Comparison of ENCODE assay signal across 28 cellular contexts in genomic region chr16:5222770-5223169, GRCh38.
"Had no signal": no experiment of that assay in that cellular context is flagged by ENCODE, and none has a peak within 500 bp of the region (broad histone marks: within the 10 kb centered on the region; RNA-seq: fewer than 3 reads in every experiment).

No MANE protein-coding gene starts in this region.

- H3K4me3 ChIP-seq: stomach, suprapubic skin, thoracic aorta, thyroid gland, tibial artery, tibial nerve, transverse colon, upper lobe of left lung, upper lobe of right lung, uterus, vagina had no signal

- H3K4me1 ChIP-seq: stomach, suprapubic skin, testis, thyroid gland, tibial artery, tibial nerve, upper lobe of left lung, upper lobe of right lung, uterus, vagina had no signal

- ATAC-seq: stimulated activated effector memory CD8-positive, alpha-beta T cell treated with anti-CD3 and anti-CD28 coated beads, Interleukin-12 subunit alpha, Interleukin-12 subunit beta, amount 100 ng/mL, for 72 hours; stimulated activated memory B cell treated with anti-CD40 and anti-IgM and Interleukin-4, amounts not matched to agents 10 μg/mL and 1 μg/mL and 100 μg/mL, for 72 hours; stimulated activated naive B cell treated with anti-CD40 and anti-IgM and Interleukin-4, amounts not matched to agents 10 μg/mL and 1 μg/mL and 100 μg/mL, for 72 hours; stimulated activated naive CD8-positive, alpha-beta T cell treated with anti-CD3 and anti-CD28 coated beads, Interleukin-15, amount 100 ng/mL, for 72 hours; stimulated activated naive CD8-positive, alpha-beta T cell treated with anti-CD3 and anti-CD28 coated beads, Interleukin-15, Interleukin-2, amounts not matched to agents 100 U/mL and 50 U/mL, for 24 hours; upper lobe of right lung had no signal

- H3K27ac Mint-ChIP-seq: stimulated activated effector memory CD8-positive, alpha-beta T cell treated with anti-CD3 and anti-CD28 coated beads, Interleukin-12 subunit alpha, Interleukin-12 subunit beta, amount 100 ng/mL, for 72 hours; stimulated activated memory B cell treated with anti-CD40 and anti-IgM and Interleukin-4, amounts not matched to agents 10 μg/mL and 1 μg/mL and 100 μg/mL, for 72 hours; stimulated activated naive B cell treated with anti-CD40 and anti-IgM and Interleukin-4, amounts not matched to agents 10 μg/mL and 1 μg/mL and 100 μg/mL, for 72 hours; stimulated activated naive CD8-positive, alpha-beta T cell treated with anti-CD3 and anti-CD28 coated beads, Interleukin-15, amount 100 ng/mL, for 72 hours; stimulated activated naive CD8-positive, alpha-beta T cell treated with anti-CD3 and anti-CD28 coated beads, Interleukin-15, Interleukin-2, amounts not matched to agents 100 ng/mL and 50 ng/mL, for 24 hours; type B pancreatic cell had no signal

- DNase-seq: stimulated activated CD4-positive, alpha-beta T cell treated with anti-CD3 and anti-CD28 coated beads, Interleukin-2, amount 100 ng/mL, for 48 hours; stimulated activated CD4-positive, alpha-beta T cell treated with anti-CD3 and anti-CD28 coated beads, Interleukin-4, amount 100 ng/mL, for 1 hour; stimulated activated CD4-positive, alpha-beta T cell treated with anti-CD3 and anti-CD28 coated beads, Interleukin-4, amount 100 ng/mL, for 24 hours; stimulated activated CD4-positive, alpha-beta T cell treated with anti-CD3 and anti-CD28 coated beads, Interleukin-4, amount 100 ng/mL, for 4 hours; stimulated activated CD8-positive, alpha-beta memory T cell treated with anti-CD3 and anti-CD28 coated beads, Interleukin-4, amount 100 ng/mL, for 48 hours; stimulated activated naive B cell treated with anti-CD40 and anti-IgM and Interleukin-4, amounts not matched to agents 10 μg/mL and 1 μg/mL and 100 μg/mL, for 72 hours; stimulated activated naive CD4-positive, alpha-beta T cell; stimulated activated naive CD4-positive, alpha-beta T cell treated with Interleukin-2 at 50 U/mL for 16 hours; stimulated activated naive CD8-positive, alpha-beta T cell treated with anti-CD3 and anti-CD28 coated beads, Interleukin-15, amount 100 ng/mL, for 72 hours; stimulated activated naive CD8-positive, alpha-beta T cell treated with anti-CD3 and anti-CD28 coated beads, Interleukin-15, Interleukin-2, amounts not matched to agents 100 U/mL and 50 U/mL, for 24 hours; stomach; substantia nigra; testis; thyroid gland; tibial artery; transverse colon; trophoblast cell; upper lobe of left lung; upper lobe of right lung; uterus had no signal

- H3K9me3 Mint-ChIP-seq: stimulated activated effector memory CD8-positive, alpha-beta T cell treated with anti-CD3 and anti-CD28 coated beads, Interleukin-12 subunit alpha, Interleukin-12 subunit beta, amount 100 ng/mL, for 72 hours; stimulated activated memory B cell treated with anti-CD40 and anti-IgM and Interleukin-4, amounts not matched to agents 10 μg/mL and 1 μg/mL and 100 μg/mL, for 72 hours; stimulated activated naive CD8-positive, alpha-beta T cell treated with anti-CD3 and anti-CD28 coated beads, Interleukin-15, amount 100 ng/mL, for 72 hours; stimulated activated naive CD8-positive, alpha-beta T cell treated with anti-CD3 and anti-CD28 coated beads, Interleukin-15, Interleukin-2, amounts not matched to agents 100 ng/mL and 50 ng/mL, for 24 hours; type B pancreatic cell had no signal

- H3K9me3 ChIP-seq: stomach, suprapubic skin, testis, thoracic aorta, thyroid gland, tibial artery, tibial nerve, transverse colon, upper lobe of left lung, upper lobe of right lung, uterus, vagina had no signal

- H3K4me1 Mint-ChIP-seq: stimulated activated effector memory CD8-positive, alpha-beta T cell treated with anti-CD3 and anti-CD28 coated beads, Interleukin-12 subunit alpha, Interleukin-12 subunit beta, amount 100 ng/mL, for 72 hours; stimulated activated memory B cell treated with anti-CD40 and anti-IgM and Interleukin-4, amounts not matched to agents 10 μg/mL and 1 μg/mL and 100 μg/mL, for 72 hours; stimulated activated naive B cell treated with anti-CD40 and anti-IgM and Interleukin-4, amounts not matched to agents 10 μg/mL and 1 μg/mL and 100 μg/mL, for 72 hours; stimulated activated naive CD8-positive, alpha-beta T cell treated with anti-CD3 and anti-CD28 coated beads, Interleukin-15, amount 100 ng/mL, for 72 hours had no signal

- H3K36me3 ChIP-seq: stomach, suprapubic skin, thoracic aorta, thyroid gland, tibial artery, tibial nerve, transverse colon, upper lobe of left lung, upper lobe of right lung, uterus, vagina had no signal

- H3K4me3 Mint-ChIP-seq: stimulated activated effector memory CD8-positive, alpha-beta T cell treated with anti-CD3 and anti-CD28 coated beads, Interleukin-12 subunit alpha, Interleukin-12 subunit beta, amount 100 ng/mL, for 72 hours; stimulated activated memory B cell treated with anti-CD40 and anti-IgM and Interleukin-4, amounts not matched to agents 10 μg/mL and 1 μg/mL and 100 μg/mL, for 72 hours; stimulated activated naive B cell treated with anti-CD40 and anti-IgM and Interleukin-4, amounts not matched to agents 10 μg/mL and 1 μg/mL and 100 μg/mL, for 72 hours; stimulated activated naive CD8-positive, alpha-beta T cell treated with anti-CD3 and anti-CD28 coated beads, Interleukin-15, amount 100 ng/mL, for 72 hours; stimulated activated naive CD8-positive, alpha-beta T cell treated with anti-CD3 and anti-CD28 coated beads, Interleukin-15, Interleukin-2, amounts not matched to agents 100 ng/mL and 50 ng/mL, for 24 hours; type B pancreatic cell had no signal

- H3K36me3 Mint-ChIP-seq: stimulated activated effector memory CD8-positive, alpha-beta T cell treated with anti-CD3 and anti-CD28 coated beads, Interleukin-12 subunit alpha, Interleukin-12 subunit beta, amount 100 ng/mL, for 72 hours; stimulated activated memory B cell treated with anti-CD40 and anti-IgM and Interleukin-4, amounts not matched to agents 10 μg/mL and 1 μg/mL and 100 μg/mL, for 72 hours; stimulated activated naive B cell treated with anti-CD40 and anti-IgM and Interleukin-4, amounts not matched to agents 10 μg/mL and 1 μg/mL and 100 μg/mL, for 72 hours; type B pancreatic cell had no signal
